19 cellular contexts compared by ENCODE assay signal in genomic region chr11:74001822-74002286, GRCh38. TPM values are rescaled to one million over a fixed set of nuclear protein-coding genes. Genes with fewer than 3 reads are reported as not detected.
DNase-seq lines count a peak whose midpoint lies in the region; ATAC-seq and TF ChIP-seq lines count a peak whose summit lies in the region.
"Had no signal": no experiment of that assay in that cellular context is flagged by ENCODE, and none has a peak within 500 bp of the region (broad histone marks: within the 10 kb centered on the region; RNA-seq: fewer than 3 reads in every experiment).

No MANE protein-coding gene starts in this region.

- peak overlapping the region; percentile 14 for H3K27ac Mint-ChIP-seq in CD8-positive, alpha-beta T cell
- peak overlapping the region; percentile 82 to 88 for H3K27ac Mint-ChIP-seq in effector memory CD8-positive, alpha-beta T cell
- H3K27ac Mint-ChIP-seq: HFFc6 had no signal

- CTCF ChIA-PET in CD8-positive, alpha-beta T cell (lab: Charles Lee) = interaction anchor here (1.0 to 1.4 kb wide), 3 partner anchors 23 to 45 kb away, joined by 3 to 7 read pairs (median 3); no protein-coding TSS in a partner anchor
- CTCF ChIA-PET in HEK293 (lab: Yijun Ruan, JAX) = no interaction called here

- H3K4me3 Mint-ChIP-seq in CD8-positive, alpha-beta T cell = no peak overlapping the region
- H3K4me3 Mint-ChIP-seq in effector memory CD8-positive, alpha-beta T cell = peak overlapping the region; percentile 37 to 48
- H3K4me3 Mint-ChIP-seq: HFFc6 had no signal

- no peak overlapping the region for H3K27ac ChIP-seq in CD8-positive, alpha-beta T cell (ENCODE audit: low read depth, low read length)
- H3K27ac ChIP-seq in HEK293 (ENCODE audit: extremely low read depth, low read depth, low read length) = no peak overlapping the region
- no peak overlapping the region for H3K27ac ChIP-seq in brain microvascular endothelial cell
- H3K27ac ChIP-seq: heart left ventricle, tibial nerve had no signal

- intact Hi-C loops in CD8-positive, alpha-beta T cell (cut with DNase I, micrococcal nuclease) = no loop called here
- intact Hi-C loops in posterior vena cava (cut with DNase I) = no loop called here

- DNase-seq in CD8-positive, alpha-beta T cell = no peak
- DNase-seq in effector memory CD8-positive, alpha-beta T cell = no peak
- peak; percentile 73 for DNase-seq in posterior vena cava (ENCODE audit: low spot score)
- DNase-seq in brain microvascular endothelial cell = no peak
- no peak for DNase-seq in effector CD4-positive, alpha-beta T cell
- DNase-seq: activated CD4-positive, CD25-positive, alpha-beta regulatory T cell; activated gamma-delta T cell treated with Interleukin-2 at 50 U/mL for 16 hours; CD4-positive, alpha-beta memory T cell; heart left ventricle; HFFc6; NCI-H526 treated with DMSO at 0.1 percent for 48 hours; stimulated activated CD4-positive, alpha-beta T cell treated with anti-CD3 and anti-CD28 coated beads, Interleukin-1b, Interleukin-23, amount 100 ng/mL, for 48 hours; stimulated activated naive CD4-positive, alpha-beta T cell treated with Interleukin-2 at 50 U/mL for 16 hours had no signal

- H3K36me3 ChIP-seq in CD8-positive, alpha-beta T cell (ENCODE audit: insufficient read depth, low read length) = no peaks in the 10 kb centered on the region
- peaks cover 0 to 13% of the 10 kb centered on the region in 2 experiments; a peak in 1 of 3 replicates for H3K36me3 ChIP-seq in HEK293 (ENCODE audit: control insufficient read depth in 2 of 2, insufficient read depth in 1 of 2, low read length in 2 of 2)
- no peaks in the 10 kb centered on the region for H3K36me3 ChIP-seq in brain microvascular endothelial cell (replicated peaks)

- no peaks in the 10 kb centered on the region for H3K27me3 Mint-ChIP-seq in CD8-positive, alpha-beta T cell (ENCODE audit: low read depth)
- H3K27me3 Mint-ChIP-seq in effector memory CD8-positive, alpha-beta T cell = no peaks in the 10 kb centered on the region
- H3K27me3 Mint-ChIP-seq: CD4-positive, alpha-beta memory T cell had no signal

- in situ Hi-C loops in brain microvascular endothelial cell (cut with HindIII; ENCODE audit: low pct_ligation_motif_present, low sequenced_read_pairs) = no loop called here

- H3K4me1 ChIP-seq in CD8-positive, alpha-beta T cell (ENCODE audit: insufficient read depth, low read length) = peaks cover 59% of the 10 kb centered on the region
- H3K4me1 ChIP-seq in HEK293 (ENCODE audit: control insufficient read depth, insufficient read depth, low read length) = no peaks in the 10 kb centered on the region

- H3K9me3 ChIP-seq in CD8-positive, alpha-beta T cell (ENCODE audit: low read length) = no peaks in the 10 kb centered on the region
- no peaks in the 10 kb centered on the region for H3K9me3 ChIP-seq in HEK293 (ENCODE audit: control insufficient read depth, insufficient read depth, low read depth, low read length)
- H3K9me3 ChIP-seq: heart left ventricle, tibial nerve had no signal

- peaks cover 70% of the 10 kb centered on the region for H3K4me1 Mint-ChIP-seq in CD8-positive, alpha-beta T cell (ENCODE audit: low read depth)
- H3K4me1 Mint-ChIP-seq in effector memory CD8-positive, alpha-beta T cell (ENCODE audit: low read depth in 2 of 2) = peaks cover 37 to 56% of the 10 kb centered on the region in 2 donors

- ATAC-seq in CD8-positive, alpha-beta T cell = no peak
- peak; percentile 11 for ATAC-seq in effector memory CD8-positive, alpha-beta T cell (replicated peaks)
- ATAC-seq in HG02678 (IDR thresholded peaks at IDR 0.05; ENCODE audit: unreplicated experiment) = no peak
- ATAC-seq: heart left ventricle, left lobe of liver had no signal

- TF ChIP-seq CTCF in CD8-positive, alpha-beta T cell (IDR thresholded peaks at IDR 0.05) = no peak
- TF ChIP-seq CTCF in HEK293 (tag by site-specific recombination; IDR thresholded peaks at IDR 0.05) (no peak), brain microvascular endothelial cell (IDR thresholded peaks at IDR 0.05; ENCODE audit: low read depth, low read length, missing control alignments) (no peak)

- peaks cover 32% of the 10 kb centered on the region for H3K36me3 Mint-ChIP-seq in CD8-positive, alpha-beta T cell
- H3K36me3 Mint-ChIP-seq in effector memory CD8-positive, alpha-beta T cell (ENCODE audit: insufficient read depth) = peaks cover 4% of the 10 kb centered on the region

- H3K9me3 Mint-ChIP-seq in CD8-positive, alpha-beta T cell = no peaks in the 10 kb centered on the region
- no peaks in the 10 kb centered on the region for H3K9me3 Mint-ChIP-seq in effector memory CD8-positive, alpha-beta T cell
- H3K9me3 Mint-ChIP-seq: CD4-positive, alpha-beta memory T cell; HFFc6 had no signal

- H3K4me3 ChIP-seq in CD8-positive, alpha-beta T cell (ENCODE audit: low read depth, low read length) = no peak overlapping the region
- H3K4me3 ChIP-seq in HEK293 (ENCODE audit: low read depth, low read length) (no peak overlapping the region), brain microvascular endothelial cell (ENCODE audit: low read depth, low read length) (no peak overlapping the region)
- H3K4me3 ChIP-seq: heart left ventricle, tibial nerve had no signal

- H3K27me3 ChIP-seq in CD8-positive, alpha-beta T cell (ENCODE audit: insufficient read depth, low read length) = no peaks in the 10 kb centered on the region
- no peaks in the 10 kb centered on the region for H3K27me3 ChIP-seq in brain microvascular endothelial cell (replicated peaks)
- H3K27me3 ChIP-seq: heart left ventricle, tibial nerve had no signal

- POLR2A ChIA-PET in CD8-positive, alpha-beta T cell (lab: Charles Lee) = interaction anchor here (15.6 kb wide), 1 partner anchor 25 kb away, joined by 428 read pairs; the partner anchor contains the start of gene UCP2
- POLR2A ChIA-PET in HEK293 (lab: Yijun Ruan, JAX) = no interaction called here

TF ChIP-seq in HEK293, 187 proteins besides CTCF, POLR2A, EP300 and RAD21:
- TF ChIP-seq KLF1 (tag by site-specific recombination; IDR thresholded peaks at IDR 0.05) = peak; percentile 63; the same call in 1 of the 2 replicates
- no peak for TF ChIP-seq ZNF16 (tag by site-specific recombination; IDR thresholded peaks at IDR 0.05; ENCODE audit: low read depth)
- TF ChIP-seq GLIS1 (tag by site-specific recombination; IDR thresholded peaks at IDR 0.05) = peak; percentile 23; the same call in 1 of the 2 replicates

RNA-seq across cellular contexts. Expression of gene UCP3, which starts 7.0 kb away (rescaled TPM):
- total RNA-seq in CD8-positive, alpha-beta T cell = 1 to 10 TPM; 1.7 to 2.2 TPM
- total RNA-seq in posterior vena cava = 1 to 10 TPM; 1.1 to 1.9 TPM

RNA-seq across cellular contexts. Expression of gene UCP2, which starts 19.2 kb away (rescaled TPM):
- 100 to 1,000 TPM; 151 to 156 TPM for total RNA-seq in CD8-positive, alpha-beta T cell
- 10 to 100 TPM; 22.8 to 38.7 TPM for total RNA-seq in posterior vena cava

RNA-seq across cellular contexts. Expression of gene DNAJB13, which starts 51.0 kb away (rescaled TPM):
- not detected for total RNA-seq in CD8-positive, alpha-beta T cell
- total RNA-seq in posterior vena cava = not detected
- total RNA-seq: heart left ventricle, left lobe of liver, SK-MEL-5, skeletal muscle tissue had no signal
